9 cellular contexts compared by ENCODE assay signal in the genomic region with DNA sequence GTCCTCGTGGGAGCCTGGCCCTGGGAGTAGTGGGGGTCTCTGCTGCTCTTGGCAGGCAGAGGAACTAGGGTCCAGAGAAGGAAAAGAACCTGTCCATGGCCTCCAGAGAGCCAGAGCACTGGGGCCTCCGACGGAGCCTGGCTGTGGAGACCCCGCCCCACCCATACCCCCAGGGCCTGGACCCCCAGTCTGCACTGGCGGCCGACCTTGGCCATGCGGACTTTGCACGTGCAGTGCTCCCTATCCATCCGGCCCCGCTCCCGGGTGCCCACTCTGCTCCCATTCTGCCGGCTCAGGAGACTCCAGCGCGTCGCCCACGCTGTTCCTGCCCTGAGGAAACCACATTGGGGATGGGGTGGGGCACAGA. TPM values are rescaled to one million over a fixed set of nuclear protein-coding genes. Genes with fewer than 3 reads are reported as not detected.
A peak's percentile ranks its signal among the peaks of the same experiment; 100 is the strongest.
DNase-seq lines count a peak whose midpoint lies in the region; ATAC-seq and TF ChIP-seq lines count a peak whose summit lies in the region.
"Had no signal": no experiment of that assay in that cellular context is flagged by ENCODE, and none has a peak within 500 bp of the region (broad histone marks: within the 10 kb centered on the region; RNA-seq: fewer than 3 reads in every experiment).

No MANE protein-coding gene starts in this region.

- CTCF ChIA-PET in AG04449 (lab: Yijun Ruan, JAX), result no interaction called here

- H3K4me3 ChIP-seq in AG04449 (ENCODE audit: low read depth, low read length) (peak overlapping the region; percentile 47), coronary artery (peak overlapping the region; percentile 72), mucosa of rectum (ENCODE audit: low read length in 2 of 2) (peak overlapping the region; percentile 56 to 60)

- DNase-seq in AG04449 (ENCODE audit: low read depth, low spot score) (no peak), coronary artery (ENCODE audit: low spot score) (no peak), NCI-H2171 treated with DMSO at 0.1 percent for 48 hours (lab: John Stamatoyannopoulos, UW) (no peak), cerebellar cortex (ENCODE audit: low spot score) (no peak), immature natural killer cell (no peak)
- DNase-seq: NCI-H2029 treated with DMSO at 0.1 percent for 48 hours had no signal

- no peak for TF ChIP-seq EP300 in Ishikawa (IDR thresholded peaks at IDR 0.05; ENCODE audit: borderline replicate concordance)

- peaks cover 0 to 3% (median 0%) of the 10 kb centered on the region in 3 donors for H3K36me3 Mint-ChIP-seq in immature natural killer cell

- no peaks in the 10 kb centered on the region for H3K36me3 ChIP-seq in mucosa of rectum (ENCODE audit: control insufficient read depth in 2 of 2, insufficient read depth in 2 of 2, low read length in 2 of 2)

- TF ChIP-seq CTCF in AG04449 (IDR thresholded peaks at IDR 0.05; ENCODE audit: insufficient read depth, low read length, missing control alignments) (no peak), coronary artery (IDR thresholded peaks at IDR 0.05) (no peak)

- H3K9ac ChIP-seq in mucosa of rectum (ENCODE audit: low read depth in 1 of 2, low read length in 2 of 2), result no peak overlapping the region

- no peaks in the 10 kb centered on the region for H3K9me3 ChIP-seq in mucosa of rectum (ENCODE audit: control insufficient read depth in 2 of 2, low read length in 2 of 2)

- H3K27me3 ChIP-seq in mucosa of rectum (ENCODE audit: control insufficient read depth in 2 of 2, insufficient read depth in 2 of 2, low read length in 2 of 2), result peaks cover 8 to 9% of the 10 kb centered on the region in 2 donors

- H3K27ac ChIP-seq in coronary artery (no peak overlapping the region), mucosa of rectum (ENCODE audit: low read depth in 2 of 2, low read length in 2 of 2) (no peak overlapping the region)

- H3K9me3 Mint-ChIP-seq in immature natural killer cell, result peaks cover 0 to 1% (median 0%) of the 10 kb centered on the region in 6 donors

- POLR2A ChIA-PET in AG04449 (lab: Yijun Ruan, JAX), result interaction anchor here (0.5 kb wide), 1 partner anchor 26 kb away, joined by 3 read pairs; no protein-coding TSS in a partner anchor

- no peak for TF ChIP-seq RAD21 in Ishikawa (IDR thresholded peaks at IDR 0.05; ENCODE audit: low read depth)

- H3K4me1 ChIP-seq in mucosa of rectum (ENCODE audit: control insufficient read depth in 2 of 2, insufficient read depth in 2 of 2, low read length in 2 of 2), result peaks cover 5 to 6% of the 10 kb centered on the region in 2 donors

- peaks cover 0 to 11% (median 6%) of the 10 kb centered on the region in 3 donors for H3K27me3 Mint-ChIP-seq in immature natural killer cell (ENCODE audit: low read depth in 3 of 3)

- H3K4me3 Mint-ChIP-seq in immature natural killer cell, result peak overlapping the region in 1 of 5 donors; percentile 52

- ATAC-seq in HG03175 (IDR thresholded peaks at IDR 0.05; ENCODE audit: unreplicated experiment), result no peak

- peaks cover 0 to 2% of the 10 kb centered on the region in 2 donors for H3K4me1 Mint-ChIP-seq in immature natural killer cell

- no peak overlapping the region for H3K27ac Mint-ChIP-seq in immature natural killer cell

TF ChIP-seq in Ishikawa, 13 proteins besides CTCF, POLR2A, EP300 and RAD21:
- TF ChIP-seq, protein P1, sequence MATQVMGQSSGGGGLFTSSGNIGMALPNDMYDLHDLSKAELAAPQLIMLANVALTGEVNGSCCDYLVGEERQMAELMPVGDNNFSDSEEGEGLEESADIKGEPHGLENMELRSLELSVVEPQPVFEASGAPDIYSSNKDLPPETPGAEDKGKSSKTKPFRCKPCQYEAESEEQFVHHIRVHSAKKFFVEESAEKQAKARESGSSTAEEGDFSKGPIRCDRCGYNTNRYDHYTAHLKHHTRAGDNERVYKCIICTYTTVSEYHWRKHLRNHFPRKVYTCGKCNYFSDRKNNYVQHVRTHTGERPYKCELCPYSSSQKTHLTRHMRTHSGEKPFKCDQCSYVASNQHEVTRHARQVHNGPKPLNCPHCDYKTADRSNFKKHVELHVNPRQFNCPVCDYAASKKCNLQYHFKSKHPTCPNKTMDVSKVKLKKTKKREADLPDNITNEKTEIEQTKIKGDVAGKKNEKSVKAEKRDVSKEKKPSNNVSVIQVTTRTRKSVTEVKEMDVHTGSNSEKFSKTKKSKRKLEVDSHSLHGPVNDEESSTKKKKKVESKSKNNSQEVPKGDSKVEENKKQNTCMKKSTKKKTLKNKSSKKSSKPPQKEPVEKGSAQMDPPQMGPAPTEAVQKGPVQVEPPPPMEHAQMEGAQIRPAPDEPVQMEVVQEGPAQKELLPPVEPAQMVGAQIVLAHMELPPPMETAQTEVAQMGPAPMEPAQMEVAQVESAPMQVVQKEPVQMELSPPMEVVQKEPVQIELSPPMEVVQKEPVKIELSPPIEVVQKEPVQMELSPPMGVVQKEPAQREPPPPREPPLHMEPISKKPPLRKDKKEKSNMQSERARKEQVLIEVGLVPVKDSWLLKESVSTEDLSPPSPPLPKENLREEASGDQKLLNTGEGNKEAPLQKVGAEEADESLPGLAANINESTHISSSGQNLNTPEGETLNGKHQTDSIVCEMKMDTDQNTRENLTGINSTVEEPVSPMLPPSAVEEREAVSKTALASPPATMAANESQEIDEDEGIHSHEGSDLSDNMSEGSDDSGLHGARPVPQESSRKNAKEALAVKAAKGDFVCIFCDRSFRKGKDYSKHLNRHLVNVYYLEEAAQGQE (IDR thresholded peaks at IDR 0.05; ENCODE audit: low read depth), result no peak
- peak; percentile 36; the same call in 1 of the 2 replicates for TF ChIP-seq EGR1 (IDR thresholded peaks at IDR 0.05)

RNA-seq across cellular contexts. Expression of a gene that starts 1.1 kb away (rescaled TPM):
- not detected for polyA plus RNA-seq in immature natural killer cell
